ENCODE assay signal across 10 cellular contexts in genomic region chr16:55495616-55496289, GRCh38. TPM values are rescaled to one million over a fixed set of nuclear protein-coding genes. Genes with fewer than 3 reads are reported as not detected.
A peak's percentile ranks its signal among the peaks of the same experiment; 100 is the strongest.
DNase-seq lines count a peak whose midpoint lies in the region; ATAC-seq and TF ChIP-seq lines count a peak whose summit lies in the region.
"Had no signal": no experiment of that assay in that cellular context is flagged by ENCODE, and none has a peak within 500 bp of the region (broad histone marks: within the 10 kb centered on the region; RNA-seq: fewer than 3 reads in every experiment).

No MANE protein-coding gene starts in this region.

- DNase-seq in GM23248: peak; percentile 92
- DNase-seq in amniotic epithelial cell (ENCODE audit: low read depth): peak; percentile 85
- peak; percentile 87 for DNase-seq in fibroblast of villous mesenchyme (ENCODE audit: low read depth)
- DNase-seq in thyroid gland: peak; percentile 81 to 85
- no peak for DNase-seq in activated gamma-delta T cell treated with Interleukin-2 at 50 U/mL for 16 hours
- DNase-seq in NCI-H2081 treated with DMSO at 0.1 percent for 48 hours (lab: John Stamatoyannopoulos, UW): no peak
- DNase-seq: activated T-cell treated with anti-CD3 and anti-CD28 coated beads, Interleukin-2, amount 50 U/mL, for 48 hours; NCI-H1436 had no signal

- H3K27me3 ChIP-seq in GM23248 (replicated peaks; ENCODE audit: insufficient read depth) (no peaks in the 10 kb centered on the region), thyroid gland (no peaks in the 10 kb centered on the region)
- H3K27me3 ChIP-seq: dorsolateral prefrontal cortex had no signal

- TF ChIP-seq CTCF in fibroblast of villous mesenchyme (IDR thresholded peaks at IDR 0.05; ENCODE audit: insufficient read depth, low read depth, low read length): no peak
- no peak for TF ChIP-seq CTCF in thyroid gland (IDR thresholded peaks at IDR 0.05)

- H3K36me3 ChIP-seq in GM23248 (ENCODE audit: low read depth): peaks cover 64% of the 10 kb centered on the region
- H3K36me3 ChIP-seq in thyroid gland: no peaks in the 10 kb centered on the region

- intact Hi-C loops in thyroid gland (cut with DNase I): no loop called here

- WGBS in GM23248 (ENCODE audit: low coverage in 1 of 2, low lambda C conversion rate in 2 of 2, missing lambda C conversion rate in 2 of 2), 2 experiments: 60 to 61% methylated on average over 7 of the region's 7 CpGs
- WGBS in thyroid gland, 2 donors: 39 to 51% methylated on average over 7 of the region's 7 CpGs

- TF ChIP-seq POLR2A in thyroid gland (IDR thresholded peaks at IDR 0.05): no peak

- H3K9ac ChIP-seq in GM23248: peak overlapping the region; percentile 71

- no peaks in the 10 kb centered on the region for H3K9me2 ChIP-seq in GM23248 (ENCODE audit: insufficient read depth)

- no peak for ATAC-seq in HG02885 (IDR thresholded peaks at IDR 0.05; ENCODE audit: poor library complexity, unreplicated experiment)

- H3K4me1 ChIP-seq in GM23248 (ENCODE audit: insufficient read depth) (peaks cover 72% of the 10 kb centered on the region), thyroid gland (peaks cover 15 to 45% of the 10 kb centered on the region in 2 donors)

- H3K9me3 ChIP-seq in GM23248 (ENCODE audit: low read depth) (no peaks in the 10 kb centered on the region), thyroid gland (no peaks in the 10 kb centered on the region)

- H3K4me2 ChIP-seq in GM23248 (ENCODE audit: unreplicated experiment): peak overlapping the region; percentile 21

- H2AFZ ChIP-seq in GM23248: no peak overlapping the region

- peaks cover 86% of the 10 kb centered on the region for H3F3A ChIP-seq in GM23248 (ENCODE audit: insufficient read depth)

- H4K20me1 ChIP-seq in GM23248 (ENCODE audit: insufficient read depth): no peaks in the 10 kb centered on the region

- in situ Hi-C loops in GM23248 (cut with MboI): loop anchor here (25.0 kb wide), 1 partner anchor 867 kb away; no protein-coding TSS in a partner anchor

- H3K27ac ChIP-seq in GM23248: peak overlapping the region; percentile 96
- peak overlapping the region; percentile 52 to 85 (median 78) for H3K27ac ChIP-seq in thyroid gland

- H3K4me3 ChIP-seq in GM23248 (no peak overlapping the region), fibroblast of villous mesenchyme (ENCODE audit: low read depth, low read length) (no peak overlapping the region), thyroid gland (replicated peaks in 1 of 3) (no peak overlapping the region)
- H3K4me3 ChIP-seq: dorsolateral prefrontal cortex had no signal

- peaks cover 11% of the 10 kb centered on the region for H3K79me2 ChIP-seq in GM23248 (ENCODE audit: insufficient read depth)

RNA-seq across cellular contexts. Expression of gene LPCAT2, which starts 13.1 kb away (rescaled TPM):
- 12.4 and 27.4 TPM in 2 replicates for total RNA-seq in GM23248 (2014; rRNA removed; shearing (Covaris generic))
- 11.4 and 11.7 TPM in 2 replicates for polyA plus RNA-seq in GM23248 (2016; fragmentation: Nextera tagmentation; extraction: Ambion mirVana)
- 47.7 and 54.8 TPM in 2 replicates for total RNA-seq in fibroblast of villous mesenchyme
- total RNA-seq in thyroid gland: 100 to 1,000 TPM; 115 to 274 (median 214) TPM

RNA-seq across cellular contexts. Expression of gene MMP2, which starts 16.8 kb away (rescaled TPM):
- 1,212 and 1,299 TPM in 2 replicates for total RNA-seq in GM23248 (2014; rRNA removed; shearing (Covaris generic))
- 1,457 and 1,484 TPM in 2 replicates for polyA plus RNA-seq in GM23248 (2016; fragmentation: Nextera tagmentation; extraction: Ambion mirVana)
- total RNA-seq in fibroblast of villous mesenchyme (448 and 634 TPM in 2 replicates), thyroid gland (100 to 1,000 TPM in 3 of 4 donors, 10 to 100 TPM in 1; 94.9 to 286 (median 216) TPM)

Comparison
In these comparisons a context has a peak if more than half of its experiments do, and no peak if none do; other contexts are left out.
1. DNase-seq: peak in GM23248 (single experiment), amniotic epithelial cell (single experiment), fibroblast of villous mesenchyme (single experiment) and thyroid gland (2 of 2); none in activated gamma-delta T cell treated with Interleukin-2 at 50 U/mL for 16 hours (single experiment) and NCI-H2081 treated with DMSO at 0.1 percent for 48 hours (single experiment).